27 cellular contexts compared by ENCODE assay signal in genomic region chr20:416950-417800, GRCh38. TPM values are rescaled to one million over a fixed set of nuclear protein-coding genes. Genes with fewer than 3 reads are reported as not detected.
DNase-seq lines count a peak whose midpoint lies in the region; ATAC-seq and TF ChIP-seq lines count a peak whose summit lies in the region.
"Had no signal": no experiment of that assay in that cellular context is flagged by ENCODE, and none has a peak within 500 bp of the region (broad histone marks: within the 10 kb centered on the region; RNA-seq: fewer than 3 reads in every experiment).

No MANE protein-coding gene starts in this region.

- no peaks in the 10 kb centered on the region for H3K27me3 Mint-ChIP-seq in activated T-cell treated with anti-CD3 and anti-CD28 coated beads, Interleukin-2, amount 50 U/mL, for 72 hours (ENCODE audit: low read depth)
- no peaks in the 10 kb centered on the region for H3K27me3 Mint-ChIP-seq in activated T-cell treated with anti-CD3 and anti-CD28 coated beads, Interleukin-2, amount 50 U/mL, for 24 hours
- H3K27me3 Mint-ChIP-seq in IgD-negative memory B cell (no peaks in the 10 kb centered on the region), glutamatergic neuron (ENCODE audit: unreplicated experiment) (peaks cover 5% of the 10 kb centered on the region)
- no peaks in the 10 kb centered on the region for H3K27me3 Mint-ChIP-seq in effector memory CD8-positive, alpha-beta T cell
- H3K27me3 Mint-ChIP-seq: natural killer cell treated with Interleukin-12 subunit alpha and Interleukin-12 subunit beta and Interleukin-15 and Interleukin-18, amount 100 ng/mL, for 72 hours had no signal

- peaks cover 39% of the 10 kb centered on the region for H3K4me1 Mint-ChIP-seq in activated T-cell treated with anti-CD3 and anti-CD28 coated beads, Interleukin-2, amount 50 U/mL, for 72 hours (ENCODE audit: low read depth)
- H3K4me1 Mint-ChIP-seq in activated T-cell treated with anti-CD3 and anti-CD28 coated beads, Interleukin-2, amount 50 U/mL, for 24 hours (ENCODE audit: low read depth) = peaks cover 37% of the 10 kb centered on the region
- peaks cover 8 to 22% (median 19%) of the 10 kb centered on the region in 3 donors for H3K4me1 Mint-ChIP-seq in IgD-negative memory B cell
- peaks cover 12 to 35% of the 10 kb centered on the region in 2 donors for H3K4me1 Mint-ChIP-seq in effector memory CD8-positive, alpha-beta T cell (ENCODE audit: low read depth in 2 of 2)
- H3K4me1 Mint-ChIP-seq in glutamatergic neuron (ENCODE audit: low read depth, unreplicated experiment) = peaks cover 4% of the 10 kb centered on the region

- DNase-seq in activated T-cell treated with anti-CD3 and anti-CD28 coated beads, Interleukin-2, amount 50 U/mL, for 72 hours = no peak
- DNase-seq in activated T-cell treated with anti-CD3 and anti-CD28 coated beads, Interleukin-2, amount 50 U/mL, for 24 hours = no peak
- DNase-seq in effector memory CD8-positive, alpha-beta T cell = no peak
- DNase-seq in upper lobe of right lung = peak; percentile 61
- DNase-seq in gastrocnemius medialis = no peak
- no peak for DNase-seq in glutamatergic neuron
- DNase-seq: ACHN; activated CD4-positive, alpha-beta T cell treated with anti-CD3 and anti-CD28 coated beads for 1 hour; activated naive CD4-positive, alpha-beta T cell treated with anti-CD3 and anti-CD28 coated beads for 36 hours; activated T-cell treated with anti-CD3 and anti-CD28 coated beads, Interleukin-2, amount 50 U/mL, for 4 hours; amygdala; BE2C; Karpas-422; NCI-H1417; NCI-H2029; NCI-H526; retina; SHP77; stimulated activated naive CD4-positive, alpha-beta T cell treated with Interleukin-2 at 50 U/mL for 16 hours had no signal

- H3K27me3 ChIP-seq in upper lobe of right lung (no peaks in the 10 kb centered on the region), gastrocnemius medialis (no peaks in the 10 kb centered on the region)
- H3K27me3 ChIP-seq: BE2C, hepatocyte, ovary had no signal

- H3K36me3 Mint-ChIP-seq in activated T-cell treated with anti-CD3 and anti-CD28 coated beads, Interleukin-2, amount 50 U/mL, for 72 hours (ENCODE audit: insufficient read depth in 2 of 2) = peaks cover 10 to 46% of the 10 kb centered on the region in 2 donors
- H3K36me3 Mint-ChIP-seq in activated T-cell treated with anti-CD3 and anti-CD28 coated beads, Interleukin-2, amount 50 U/mL, for 24 hours (ENCODE audit: low read depth) = peaks cover 82% of the 10 kb centered on the region
- H3K36me3 Mint-ChIP-seq in IgD-negative memory B cell (peaks cover 2% of the 10 kb centered on the region), glutamatergic neuron (ENCODE audit: unreplicated experiment) (peaks cover 18% of the 10 kb centered on the region)
- peaks cover 54% of the 10 kb centered on the region for H3K36me3 Mint-ChIP-seq in effector memory CD8-positive, alpha-beta T cell (ENCODE audit: insufficient read depth)

- H3K36me3 ChIP-seq in upper lobe of right lung (peaks cover 47% of the 10 kb centered on the region), gastrocnemius medialis (peaks cover 0 to 37% of the 10 kb centered on the region in 2 donors)
- H3K36me3 ChIP-seq: BE2C, ovary had no signal

- no peak for TF ChIP-seq POLR2A in gastrocnemius medialis (IDR thresholded peaks at IDR 0.05)

- H3K27ac Mint-ChIP-seq in activated T-cell treated with anti-CD3 and anti-CD28 coated beads, Interleukin-2, amount 50 U/mL, for 72 hours = peak overlapping the region; percentile 77
- no peak overlapping the region for H3K27ac Mint-ChIP-seq in activated T-cell treated with anti-CD3 and anti-CD28 coated beads, Interleukin-2, amount 50 U/mL, for 24 hours
- H3K27ac Mint-ChIP-seq in IgD-negative memory B cell (peak overlapping the region; percentile 6 to 67 (median 25)), glutamatergic neuron (ENCODE audit: unreplicated experiment) (no peak overlapping the region)
- H3K27ac Mint-ChIP-seq in effector memory CD8-positive, alpha-beta T cell = peak overlapping the region; percentile 5 to 42

- no peak for ATAC-seq in activated T-cell treated with anti-CD3 and anti-CD28 coated beads, Interleukin-2, amount 50 U/mL, for 72 hours (replicated peaks in 1 of 2)
- ATAC-seq in effector memory CD8-positive, alpha-beta T cell (replicated peaks) = no peak
- ATAC-seq in upper lobe of right lung (no peak), gastrocnemius medialis (no peak)
- ATAC-seq: activated T-cell treated with anti-CD3 and anti-CD28 coated beads, Interleukin-2, amount 50 U/mL, for 4 hours; GM12878 had no signal

- intact Hi-C loops in upper lobe of right lung (cut with DNase I) = no loop called here
- intact Hi-C loops in gastrocnemius medialis (cut with DNase I; ENCODE audit: low total_unique reads) = no loop called here

- H3K9me3 ChIP-seq in upper lobe of right lung (no peaks in the 10 kb centered on the region), gastrocnemius medialis (no peaks in the 10 kb centered on the region)
- H3K9me3 ChIP-seq: BE2C, ovary had no signal

- H3K4me1 ChIP-seq in upper lobe of right lung (peaks cover 4% of the 10 kb centered on the region), gastrocnemius medialis (peaks cover 3 to 19% of the 10 kb centered on the region in 2 donors)
- H3K4me1 ChIP-seq: BE2C had no signal

- H3K4me3 ChIP-seq in upper lobe of right lung (no peak overlapping the region), gastrocnemius medialis (no peak overlapping the region)
- H3K4me3 ChIP-seq: GM12878, hepatocyte, lung, ovary, skin epidermis had no signal

- H3K9me3 Mint-ChIP-seq in activated T-cell treated with anti-CD3 and anti-CD28 coated beads, Interleukin-2, amount 50 U/mL, for 72 hours = no peaks in the 10 kb centered on the region
- H3K9me3 Mint-ChIP-seq in activated T-cell treated with anti-CD3 and anti-CD28 coated beads, Interleukin-2, amount 50 U/mL, for 24 hours = no peaks in the 10 kb centered on the region
- H3K9me3 Mint-ChIP-seq in IgD-negative memory B cell = no peaks in the 10 kb centered on the region
- H3K9me3 Mint-ChIP-seq in effector memory CD8-positive, alpha-beta T cell = no peaks in the 10 kb centered on the region
- peaks cover 2% of the 10 kb centered on the region for H3K9me3 Mint-ChIP-seq in glutamatergic neuron (ENCODE audit: unreplicated experiment)
- H3K9me3 Mint-ChIP-seq: activated naive CD4-positive, alpha-beta T cell treated with anti-CD3 and anti-CD28 coated beads for 36 hours; activated T-cell treated with anti-CD3 and anti-CD28 coated beads, Interleukin-2, amount 50 U/mL, for 4 hours; natural killer cell treated with Interleukin-12 subunit alpha and Interleukin-12 subunit beta and Interleukin-15 and Interleukin-18, amount 100 ng/mL, for 72 hours had no signal

- H3K27ac ChIP-seq in upper lobe of right lung = no peak overlapping the region
- H3K27ac ChIP-seq in gastrocnemius medialis = no peak overlapping the region
- H3K27ac ChIP-seq: hepatocyte, HL-60, skin epidermis had no signal

- TF ChIP-seq CTCF in upper lobe of right lung (IDR thresholded peaks at IDR 0.05) = no peak
- TF ChIP-seq CTCF in gastrocnemius medialis (IDR thresholded peaks at IDR 0.05 in 4 of 5, conservative IDR thresholded peaks at IDR 0.05 in 1 of 5) = no peak
- no peak for TF ChIP-seq CTCF in glutamatergic neuron (IDR thresholded peaks at IDR 0.05; ENCODE audit: partially characterized antibody, unreplicated experiment)

- H3K4me3 Mint-ChIP-seq in activated T-cell treated with anti-CD3 and anti-CD28 coated beads, Interleukin-2, amount 50 U/mL, for 72 hours = no peak overlapping the region
- H3K4me3 Mint-ChIP-seq in activated T-cell treated with anti-CD3 and anti-CD28 coated beads, Interleukin-2, amount 50 U/mL, for 24 hours = no peak overlapping the region
- H3K4me3 Mint-ChIP-seq in IgD-negative memory B cell (no peak overlapping the region), glutamatergic neuron (ENCODE audit: unreplicated experiment) (no peak overlapping the region)
- H3K4me3 Mint-ChIP-seq in effector memory CD8-positive, alpha-beta T cell = no peak overlapping the region
- H3K4me3 Mint-ChIP-seq: activated naive CD4-positive, alpha-beta T cell treated with anti-CD3 and anti-CD28 coated beads for 36 hours; activated T-cell treated with anti-CD3 and anti-CD28 coated beads, Interleukin-2, amount 50 U/mL, for 4 hours; natural killer cell treated with Interleukin-12 subunit alpha and Interleukin-12 subunit beta and Interleukin-15 and Interleukin-18, amount 100 ng/mL, for 72 hours had no signal

- in situ Hi-C loops in gastrocnemius medialis (cut with MboI; ENCODE audit: low sequenced_read_pairs in 4 of 4) = loop anchor here in 1 of 4 donors (10.0 kb wide), 1 partner anchor 58 kb away; no protein-coding TSS in a partner anchor

RNA-seq across cellular contexts. Expression of gene RBCK1, which starts 9.1 kb away (rescaled TPM):
- total RNA-seq in activated T-cell treated with anti-CD3 and anti-CD28 coated beads, Interleukin-2, amount 50 U/mL, for 72 hours = 100 to 1,000 TPM; 176 to 198 TPM
- polyA plus RNA-seq in IgD-negative memory B cell = 107 TPM
- total RNA-seq in upper lobe of right lung (101 TPM), gastrocnemius medialis (10 to 100 TPM; 38.6 to 76.5 (median 62.6) TPM), glutamatergic neuron (ENCODE audit: unreplicated experiment) (97.6 TPM)

RNA-seq across cellular contexts. Expression of gene TRIB3, which starts 36.6 kb away (rescaled TPM):
- 100 to 1,000 TPM; 165 to 281 TPM for total RNA-seq in activated T-cell treated with anti-CD3 and anti-CD28 coated beads, Interleukin-2, amount 50 U/mL, for 72 hours
- 20.1 TPM for polyA plus RNA-seq in IgD-negative memory B cell
- total RNA-seq in upper lobe of right lung = 16.8 TPM
- total RNA-seq in gastrocnemius medialis = 1 to 10 TPM in 2 of 4 donors, under 1 TPM in 1, not detected in 1; 0.58 to 3.0 (median 2.4) TPM
- total RNA-seq in glutamatergic neuron (ENCODE audit: unreplicated experiment) = 29.3 TPM

RNA-seq across cellular contexts. Expression of gene TBC1D20, which starts 45.2 kb away (rescaled TPM):
- 10 to 100 TPM; 26.7 to 28.2 TPM for total RNA-seq in activated T-cell treated with anti-CD3 and anti-CD28 coated beads, Interleukin-2, amount 50 U/mL, for 72 hours
- 19.0 TPM for polyA plus RNA-seq in IgD-negative memory B cell
- 38.4 TPM for total RNA-seq in upper lobe of right lung
- 10 to 100 TPM; 28.9 to 39.0 (median 34.0) TPM for total RNA-seq in gastrocnemius medialis
- total RNA-seq in glutamatergic neuron (ENCODE audit: unreplicated experiment) = 39.6 TPM

Comparison
In these comparisons a context has a peak if more than half of its experiments do, and no peak if none do; other contexts are left out.
1. H3K27ac Mint-ChIP-seq: peak in activated T-cell treated with anti-CD3 and anti-CD28 coated beads, Interleukin-2, amount 50 U/mL, for 72 hours (single experiment), IgD-negative memory B cell (3 of 3) and effector memory CD8-positive, alpha-beta T cell (2 of 2); none in activated T-cell treated with anti-CD3 and anti-CD28 coated beads, Interleukin-2, amount 50 U/mL, for 24 hours (single experiment) and glutamatergic neuron (single experiment).